12 cellular contexts compared by ENCODE assay signal in the genomic region with DNA sequence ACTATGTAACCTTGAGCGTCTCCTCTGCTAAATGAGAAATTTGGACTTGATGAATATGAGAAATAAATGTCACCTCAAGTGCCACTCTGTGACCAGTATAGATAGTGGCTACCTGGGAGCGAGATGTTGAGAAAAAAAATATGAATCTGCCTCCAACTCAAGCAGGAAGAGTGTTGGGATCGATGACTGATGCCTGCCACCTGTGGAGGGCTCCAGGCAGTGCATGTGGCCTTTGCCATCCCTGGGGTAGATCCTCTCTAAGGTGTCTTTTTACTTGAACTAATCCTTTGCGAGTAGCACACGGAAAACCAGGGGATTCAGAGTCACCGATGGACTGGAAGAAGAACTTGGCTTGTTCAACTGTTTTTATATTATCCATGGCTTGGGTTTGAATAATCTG. TPM values are rescaled to one million over a fixed set of nuclear protein-coding genes. Genes with fewer than 3 reads are reported as not detected.
DNase-seq lines count a peak whose midpoint lies in the region; ATAC-seq and TF ChIP-seq lines count a peak whose summit lies in the region.
"Had no signal": no experiment of that assay in that cellular context is flagged by ENCODE, and none has a peak within 500 bp of the region (broad histone marks: within the 10 kb centered on the region; RNA-seq: fewer than 3 reads in every experiment).

No MANE protein-coding gene starts in this region.

- TF ChIP-seq CTCF in MCF 10A (IDR thresholded peaks at IDR 0.05; ENCODE audit: unreplicated experiment), result no peak
- TF ChIP-seq CTCF in breast epithelium (IDR thresholded peaks at IDR 0.05), result no peak
- TF ChIP-seq CTCF in adrenal gland (IDR thresholded peaks at IDR 0.05), result peak in 5 of 6 experiments; percentile 22 to 41 (median 28)
- TF ChIP-seq CTCF in testis (IDR thresholded peaks at IDR 0.05), result no peak

- TF ChIP-seq POLR2A in breast epithelium (IDR thresholded peaks at IDR 0.05), result no peak
- TF ChIP-seq POLR2A in adrenal gland (IDR thresholded peaks at IDR 0.05), result no peak
- TF ChIP-seq POLR2A in testis (IDR thresholded peaks at IDR 0.05), result no peak

- no peaks in the 10 kb centered on the region for H3K36me3 ChIP-seq in breast epithelium
- H3K36me3 ChIP-seq in adrenal gland (replicated peaks in 1 of 2), result no peaks in the 10 kb centered on the region
- H3K36me3 ChIP-seq in testis (ENCODE audit: low read depth, missing control alignments), result no peaks in the 10 kb centered on the region
- H3K36me3 ChIP-seq in effector memory CD4-positive, alpha-beta T cell (ENCODE audit: control insufficient read depth, insufficient read depth, low read length), result no peaks in the 10 kb centered on the region
- H3K36me3 ChIP-seq: stomach had no signal

- intact Hi-C loops in MCF 10A (cut with micrococcal nuclease), result no loop called here
- intact Hi-C loops in breast epithelium (cut with DNase I; ENCODE audit: low total_unique reads), result no loop called here
- intact Hi-C loops in adrenal gland (cut with DNase I), result no loop called here
- intact Hi-C loops in testis (cut with DNase I; ENCODE audit: low total_unique reads), result no loop called here

- BruUV-seq in MCF 10A (replicated peaks; lab: Mats Ljungman, UMichigan), result no TSS peak

- H3K27ac ChIP-seq in breast epithelium (no peak overlapping the region), adrenal gland (no peak overlapping the region), testis (no peak overlapping the region)
- no peak overlapping the region for H3K27ac ChIP-seq in effector memory CD4-positive, alpha-beta T cell (ENCODE audit: insufficient read depth, low read length, poor library complexity, severe bottlenecking)
- H3K27ac ChIP-seq: epithelial cell of prostate, parathyroid adenoma, stomach had no signal

- ATAC-seq in HG02588 (IDR thresholded peaks at IDR 0.05; ENCODE audit: unreplicated experiment), result no peak

- WGBS in adrenal gland, 4 donors, result 71 to 79% (median 75%) methylated on average over 6 of the region's 6 CpGs
- WGBS in testis, 2 donors, result 67 to 81% methylated on average over 6 of the region's 6 CpGs

- H3K4me1 ChIP-seq in breast epithelium (no peaks in the 10 kb centered on the region), adrenal gland (replicated peaks in 1 of 2) (no peaks in the 10 kb centered on the region), testis (no peaks in the 10 kb centered on the region)
- no peaks in the 10 kb centered on the region for H3K4me1 ChIP-seq in effector memory CD4-positive, alpha-beta T cell (ENCODE audit: control insufficient read depth, insufficient read depth, low read length, poor library complexity, severe bottlenecking)
- H3K4me1 ChIP-seq: parathyroid adenoma, stomach had no signal

- H3K4me3 Mint-ChIP-seq in MCF 10A (ENCODE audit: unreplicated experiment), result no peak overlapping the region

- no peak overlapping the region for H3K4me3 ChIP-seq in breast epithelium
- no peak overlapping the region for H3K4me3 ChIP-seq in adrenal gland
- no peak overlapping the region for H3K4me3 ChIP-seq in testis
- no peak overlapping the region for H3K4me3 ChIP-seq in effector memory CD4-positive, alpha-beta T cell (ENCODE audit: insufficient read depth, low read depth, low read length, poor library complexity, severe bottlenecking)
- H3K4me3 ChIP-seq: stomach had no signal

- H3K27me3 ChIP-seq in breast epithelium (no peaks in the 10 kb centered on the region), adrenal gland (no peaks in the 10 kb centered on the region), testis (no peaks in the 10 kb centered on the region)
- no peaks in the 10 kb centered on the region for H3K27me3 ChIP-seq in effector memory CD4-positive, alpha-beta T cell (replicated peaks; ENCODE audit: control insufficient read depth, insufficient read depth, low read length, poor library complexity, severe bottlenecking)
- H3K27me3 ChIP-seq: stomach had no signal

- no peaks in the 10 kb centered on the region for H3K36me3 Mint-ChIP-seq in MCF 10A (ENCODE audit: insufficient read depth, unreplicated experiment)

- no peaks in the 10 kb centered on the region for H3K9me3 Mint-ChIP-seq in MCF 10A (ENCODE audit: unreplicated experiment)

- H3K9me3 ChIP-seq in breast epithelium (no peaks in the 10 kb centered on the region), adrenal gland (replicated peaks in 1 of 3) (no peaks in the 10 kb centered on the region), testis (no peaks in the 10 kb centered on the region)
- H3K9me3 ChIP-seq in effector memory CD4-positive, alpha-beta T cell (ENCODE audit: control insufficient read depth, low read length), result no peaks in the 10 kb centered on the region
- H3K9me3 ChIP-seq: stomach had no signal

- DNase-seq in MCF 10A (ENCODE audit: unreplicated experiment), result peak; percentile 26
- no peak for DNase-seq in breast epithelium (ENCODE audit: low spot score in 2 of 2)
- DNase-seq in NCI-H1105 treated with DMSO at 0.1 percent for 48 hours (lab: John Stamatoyannopoulos, UW), result peak; percentile 47
- peak in 2 of 7 donors; percentile 34 to 35 for DNase-seq in adrenal gland
- DNase-seq in testis, result peak; percentile 34
- no peak for DNase-seq in COLO829 (ENCODE audit: low spot score)
- no peak for DNase-seq in effector memory CD4-positive, alpha-beta T cell
- DNase-seq: activated CD4-positive, alpha-beta T cell treated with anti-CD3 and anti-CD28 coated beads, Interleukin-2, amount 50 U/mL, for 1 hour; stomach had no signal

- no peak overlapping the region for H3K27ac Mint-ChIP-seq in MCF 10A (ENCODE audit: low read depth, unreplicated experiment)

- peaks cover 47% of the 10 kb centered on the region for H3K27me3 Mint-ChIP-seq in MCF 10A (ENCODE audit: insufficient read depth, unreplicated experiment)

- H3K4me1 Mint-ChIP-seq in MCF 10A (ENCODE audit: insufficient read depth, unreplicated experiment), result no peaks in the 10 kb centered on the region

- POLR2A ChIA-PET in MCF 10A (lab: Yijun Ruan, JAX), result no interaction called here

- CTCF ChIA-PET in MCF 10A (lab: Yijun Ruan, JAX), result no interaction called here

RNA-seq across cellular contexts. Expression of gene CCDC182, which starts 9.4 kb away (rescaled TPM):
- total RNA-seq in MCF 10A (2022) (not detected in 2 replicates), breast epithelium (not detected), adrenal gland (not detected), testis (10 to 100 TPM; 12.5 to 25.8 TPM)
- polyA plus RNA-seq in adrenal gland (not detected), testis (ENCODE audit: insufficient read depth, low read depth, low replicate concordance) (33.2 TPM)
- total RNA-seq: stomach had no signal
- polyA plus RNA-seq: stomach had no signal

Comparison
In these comparisons a context has a peak if more than half of its experiments do, and no peak if none do; other contexts are left out.
1. DNase-seq: peak in MCF 10A (single experiment), NCI-H1105 treated with DMSO at 0.1 percent for 48 hours (single experiment) and testis (single experiment); none in breast epithelium (0 of 2), COLO829 (single experiment) and effector memory CD4-positive, alpha-beta T cell (0 of 3).
2. CTCF ChIP-seq: peak in adrenal gland (5 of 6); none in MCF 10A (single experiment), breast epithelium (0 of 3) and testis (0 of 3).
3. RNA of gene CCDC182, which starts 9.4 kb away (total RNA-seq): 12.5 to 25.8 TPM in testis; not detected in MCF 10A, not detected in breast epithelium and not detected in adrenal gland; every median in the first group is over 10 times any median in the second.